ENCODE assay signal across 11 cellular contexts in the genomic region with DNA sequence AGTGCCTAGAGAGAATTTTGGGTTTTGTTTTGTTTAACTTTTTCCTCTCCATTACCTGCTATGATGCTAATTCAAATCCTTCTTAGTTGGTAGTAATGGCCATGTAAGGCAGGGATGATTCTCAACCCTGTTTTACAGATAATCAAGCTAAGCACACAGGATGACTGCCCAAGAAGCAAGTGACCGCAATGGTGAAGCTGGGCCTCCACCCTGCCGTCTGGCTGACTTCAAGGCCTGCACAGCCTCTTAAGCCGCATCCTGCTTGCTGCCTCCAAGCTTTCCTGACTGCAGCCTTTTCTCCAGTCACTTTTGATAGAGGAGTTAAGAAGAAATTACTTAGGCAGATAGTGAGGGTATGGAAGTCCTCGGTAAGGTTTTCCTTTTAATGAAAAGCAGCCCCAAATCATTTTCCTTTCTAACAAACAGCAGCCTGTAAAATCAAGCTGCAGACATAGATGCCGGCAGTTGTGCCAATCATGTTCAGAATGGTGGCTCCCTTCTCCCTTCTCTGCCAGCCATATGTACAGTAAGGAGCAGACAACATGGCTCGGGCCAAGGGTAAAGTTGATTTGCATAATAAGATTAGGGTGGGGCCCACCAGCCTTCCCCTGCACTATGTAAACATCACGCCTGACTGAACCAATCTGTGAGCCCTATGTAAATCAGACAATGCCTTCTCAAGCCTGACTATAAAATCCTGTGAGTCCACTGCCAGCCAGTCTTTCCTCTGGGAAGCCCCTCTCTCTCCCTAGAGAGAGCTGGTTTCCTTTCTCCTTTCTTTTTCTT. TPM values are rescaled to one million over a fixed set of nuclear protein-coding genes. Genes with fewer than 3 reads are reported as not detected.
DNase-seq lines count a peak whose midpoint lies in the region; ATAC-seq and TF ChIP-seq lines count a peak whose summit lies in the region.
"Had no signal": no experiment of that assay in that cellular context is flagged by ENCODE, and none has a peak within 500 bp of the region (broad histone marks: within the 10 kb centered on the region; RNA-seq: fewer than 3 reads in every experiment).

No MANE protein-coding gene starts in this region.

- H3K27me3 ChIP-seq in IMR-90 (ENCODE audit: control insufficient read depth, insufficient read depth, low read length), result no peaks in the 10 kb centered on the region
- no peaks in the 10 kb centered on the region for H3K27me3 ChIP-seq in mesendoderm (ENCODE audit: insufficient read depth, low read length, poor library complexity)
- no peaks in the 10 kb centered on the region for H3K27me3 ChIP-seq in gastrocnemius medialis
- H3K27me3 ChIP-seq in adrenal gland, result no peaks in the 10 kb centered on the region
- H3K27me3 ChIP-seq: upper lobe of left lung had no signal

- H2AFZ ChIP-seq in IMR-90 (replicated peaks; ENCODE audit: low read length, poor library complexity), result no peak overlapping the region

- H3K18ac ChIP-seq in IMR-90 (ENCODE audit: low read depth, low read length) (no peak overlapping the region), mesendoderm (ENCODE audit: low read length) (peak overlapping the region; percentile 20)

- H3K9me1 ChIP-seq in IMR-90 (ENCODE audit: insufficient read depth, low read length), result no peaks in the 10 kb centered on the region

- no peak overlapping the region for H2BK120ac ChIP-seq in IMR-90 (ENCODE audit: low read depth, low read length)
- H2BK120ac ChIP-seq in mesendoderm (ENCODE audit: low read depth, low read length), result no peak overlapping the region

- H4K8ac ChIP-seq in IMR-90 (ENCODE audit: low read depth in 2 of 2, low read length in 2 of 2), result no peak overlapping the region
- no peak overlapping the region for H4K8ac ChIP-seq in mesendoderm (ENCODE audit: low read depth, low read length)

- CTCF ChIA-PET in IMR-90 (lab: Yijun Ruan, JAX), result interaction anchor here (0.7 to 1.0 kb wide), 2 partner anchors 16 to 103 kb away, joined by 3 read pairs; no protein-coding TSS in a partner anchor

- H4K5ac ChIP-seq in IMR-90 (ENCODE audit: low read depth, low read length) (no peak overlapping the region), mesendoderm (ENCODE audit: low read length) (no peak overlapping the region)

- peak; percentile 64 for ATAC-seq in GM18909 (IDR thresholded peaks at IDR 0.05; ENCODE audit: poor library complexity, unreplicated experiment)
- peak; percentile 24; the same call in 1 of the 2 replicates for ATAC-seq in IMR-90 (ENCODE audit: low read depth)
- ATAC-seq in SK-N-SH treated with all-trans-retinoic acid at 6 μM for 48 hours, result peak; percentile 74
- no peak for ATAC-seq in gastrocnemius medialis
- ATAC-seq: psoas muscle had no signal

- H3K4me1 ChIP-seq in IMR-90 (ENCODE audit: control insufficient read depth, insufficient read depth, low read length) (no peaks in the 10 kb centered on the region), mesendoderm (ENCODE audit: control insufficient read depth, low read depth, low read length) (peaks cover 2% of the 10 kb centered on the region), gastrocnemius medialis (peaks cover 0 to 6% of the 10 kb centered on the region in 2 donors), adrenal gland (replicated peaks in 1 of 2) (no peaks in the 10 kb centered on the region)
- H3K4me1 ChIP-seq: upper lobe of left lung had no signal

- in situ Hi-C loops in IMR-90 (cut with MboI; ENCODE audit: low sequenced_read_pairs) (no loop called here), gastrocnemius medialis (cut with MboI; ENCODE audit: low sequenced_read_pairs in 4 of 4) (no loop called here)

- dilution Hi-C loops in IMR-90 (cut with HindIII; ENCODE audit: low sequenced_read_pairs, unreplicated experiment), result no loop called here

- TF ChIP-seq CTCF in IMR-90 (conservative IDR thresholded peaks at IDR 0.05; ENCODE audit: low read depth, low read length) (no peak), gastrocnemius medialis (IDR thresholded peaks at IDR 0.05 in 4 of 5, conservative IDR thresholded peaks at IDR 0.05 in 1 of 5) (no peak), adrenal gland (IDR thresholded peaks at IDR 0.05) (no peak)

- H3K79me1 ChIP-seq in IMR-90 (ENCODE audit: low read depth in 1 of 2, low read length in 2 of 2) (no peaks in the 10 kb centered on the region), mesendoderm (ENCODE audit: low read length) (no peaks in the 10 kb centered on the region)

- H2AK5ac ChIP-seq in IMR-90 (ENCODE audit: low read depth, low read length) (no peak overlapping the region), mesendoderm (ENCODE audit: low read length) (no peak overlapping the region)

- TF ChIP-seq POLR2A in IMR-90 (IDR thresholded peaks at IDR 0.05; ENCODE audit: low read depth, low read length) (no peak), gastrocnemius medialis (IDR thresholded peaks at IDR 0.05) (no peak), adrenal gland (IDR thresholded peaks at IDR 0.05) (no peak)

- H3K9me3 ChIP-seq in IMR-90 (ENCODE audit: control insufficient read depth, insufficient read depth, low read length) (no peaks in the 10 kb centered on the region; the same call in 1 of the 2 replicates), gastrocnemius medialis (no peaks in the 10 kb centered on the region), adrenal gland (replicated peaks in 1 of 3) (no peaks in the 10 kb centered on the region)
- H3K9me3 ChIP-seq: psoas muscle, upper lobe of left lung had no signal

- POLR2A ChIA-PET in IMR-90 (lab: Charles Lee; ENCODE audit: unreplicated experiment), result no interaction called here

- H3K23ac ChIP-seq in IMR-90 (ENCODE audit: low read depth, low read length) (no peak overlapping the region), mesendoderm (ENCODE audit: low read length) (no peak overlapping the region)

- TF ChIP-seq RAD21 in IMR-90 (IDR thresholded peaks at IDR 0.05; ENCODE audit: low read length), result no peak

- no peak overlapping the region for H2AK9ac ChIP-seq in IMR-90 (replicated peaks; ENCODE audit: low read depth, low read length, poor library complexity)

- H3K36me3 ChIP-seq in IMR-90 (ENCODE audit: control insufficient read depth, insufficient read depth, low read length) (no peaks in the 10 kb centered on the region), mesendoderm (ENCODE audit: control insufficient read depth, insufficient read depth, low read length) (no peaks in the 10 kb centered on the region), gastrocnemius medialis (no peaks in the 10 kb centered on the region), adrenal gland (replicated peaks in 1 of 2) (no peaks in the 10 kb centered on the region)
- H3K36me3 ChIP-seq: upper lobe of left lung had no signal

- H2BK20ac ChIP-seq in IMR-90 (ENCODE audit: low read depth, low read length), result no peak overlapping the region

- H3K4ac ChIP-seq in IMR-90 (ENCODE audit: low read depth, low read length) (no peak overlapping the region), mesendoderm (ENCODE audit: low read depth, low read length) (no peak overlapping the region)

- H3K79me2 ChIP-seq in mesendoderm (ENCODE audit: control insufficient read depth, insufficient read depth, low read length), result no peaks in the 10 kb centered on the region

- no peak overlapping the region for H2BK15ac ChIP-seq in IMR-90 (ENCODE audit: low read depth, low read length)
- H2BK15ac ChIP-seq in mesendoderm (replicated peaks; ENCODE audit: low read depth), result peak overlapping the region; percentile 25

- H4K20me1 ChIP-seq in IMR-90 (ENCODE audit: insufficient read depth, low read length), result no peaks in the 10 kb centered on the region

- H3K9ac ChIP-seq in IMR-90 (ENCODE audit: low read depth, low read length) (no peak overlapping the region), mesendoderm (ENCODE audit: low read length) (no peak overlapping the region)

- no CpG with 5 or more reads among the region's 7 CpGs for WGBS in IMR-90 (ENCODE audit: extremely low coverage in 2 of 2, insufficient read length in 1 of 2), 2 experiments
- no CpG with 5 or more reads among the region's 7 CpGs for WGBS in mesendoderm (ENCODE audit: extremely low coverage, insufficient coverage, low lambda C conversion rate)
- WGBS in adrenal gland, 4 donors, result 86 to 93% (median 88%) methylated on average over 7 of the region's 7 CpGs

- H3K14ac ChIP-seq in IMR-90 (replicated peaks; ENCODE audit: low read depth, low read length), result no peak overlapping the region

- DNase-seq in IMR-90 (no peak), mesendoderm (peak; percentile 79), gastrocnemius medialis (no peak), DMS79 (lab: John Stamatoyannopoulos, UW) (no peak), adrenal gland (no peak)
- no peak for DNase-seq in activated T-cell treated with anti-CD3 and anti-CD28 coated beads, Interleukin-2, amount 50 U/mL, for 1 hour
- DNase-seq: activated CD4-positive, alpha-beta T cell treated with anti-CD3 and anti-CD28 coated beads, Interleukin-2, amount 10 ng/mL, durations not matched to agents 7 days and 5 days; psoas muscle; upper lobe of left lung had no signal

- H3K4me3 ChIP-seq in IMR-90 (ENCODE audit: insufficient read depth, low read depth, low read length) (no peak overlapping the region), mesendoderm (ENCODE audit: low read length) (no peak overlapping the region), gastrocnemius medialis (no peak overlapping the region), adrenal gland (no peak overlapping the region)
- H3K4me3 ChIP-seq: psoas muscle, upper lobe of left lung had no signal

- H3K56ac ChIP-seq in IMR-90 (ENCODE audit: extremely low read depth, insufficient read depth, low read length) (no peak overlapping the region), mesendoderm (ENCODE audit: low read length) (no peak overlapping the region)

- H3K27ac ChIP-seq in IMR-90 (ENCODE audit: insufficient read depth, low read length) (no peak overlapping the region), mesendoderm (ENCODE audit: low read depth, low read length) (peak overlapping the region; percentile 13), gastrocnemius medialis (peak overlapping the region in 1 of 4 donors; percentile 20), adrenal gland (no peak overlapping the region)
- H3K27ac ChIP-seq: psoas muscle, upper lobe of left lung had no signal

- intact Hi-C loops in IMR-90 (cut with micrococcal nuclease) (no loop called here), gastrocnemius medialis (cut with DNase I; ENCODE audit: low total_unique reads) (no loop called here), adrenal gland (cut with DNase I) (no loop called here)

- H3K4me2 ChIP-seq in IMR-90 (ENCODE audit: low read depth, low read length) (no peak overlapping the region), mesendoderm (ENCODE audit: low read length) (no peak overlapping the region)

- no peak overlapping the region for H4K91ac ChIP-seq in IMR-90 (ENCODE audit: insufficient read depth, low read depth, low read length)

- H2BK5ac ChIP-seq in IMR-90 (ENCODE audit: low read depth, low read length, poor library complexity, severe bottlenecking) (no peak overlapping the region), mesendoderm (ENCODE audit: low read length) (no peak overlapping the region)

- BruUV-seq in IMR-90 (replicated peaks; lab: Mats Ljungman, UMichigan), result no TSS peak

RNA-seq across cellular contexts. Expression of a gene that starts 8.8 kb away (rescaled TPM):
- total RNA-seq in IMR-90 (2012; rRNA removed) (5.9 and 8.1 TPM in 2 replicates), gastrocnemius medialis (1 to 10 TPM; 4.0 to 6.6 (median 4.7) TPM), adrenal gland (10 to 100 TPM; 18.6 to 45.2 (median 29.5) TPM)
- polyA plus RNA-seq in IMR-90 (2012; rRNA removed) (9.8 and 12.4 TPM in 2 replicates), adrenal gland (10 to 100 TPM in 1 of 3 donors, 1 to 10 TPM in 2; 6.3 to 34.0 (median 8.3) TPM)
- 2.6 and 3.8 TPM in 2 replicates for polyA plus RNA-seq in IMR-90 (2012; cell fraction: cytosol; rRNA removed)
- polyA plus RNA-seq in IMR-90 (2012; cell fraction: nucleus; rRNA removed; ENCODE audit: low replicate concordance), result 1.3 and 6.1 TPM in 2 replicates
- polyA plus RNA-seq in mesendoderm (2013, experiment 1 of 2), result 3.3 TPM
- 3.2 TPM for polyA plus RNA-seq in mesendoderm (2013, experiment 2 of 2)

Comparison
In these comparisons a context has a peak if more than half of its experiments do, and no peak if none do; other contexts are left out.
1. ATAC-seq: peak in GM18909 (single experiment), IMR-90 (single experiment) and SK-N-SH treated with all-trans-retinoic acid at 6 μM for 48 hours (single experiment); none in gastrocnemius medialis (0 of 2).